1 cellular context compared by ENCODE assay signal in the genomic region with DNA sequence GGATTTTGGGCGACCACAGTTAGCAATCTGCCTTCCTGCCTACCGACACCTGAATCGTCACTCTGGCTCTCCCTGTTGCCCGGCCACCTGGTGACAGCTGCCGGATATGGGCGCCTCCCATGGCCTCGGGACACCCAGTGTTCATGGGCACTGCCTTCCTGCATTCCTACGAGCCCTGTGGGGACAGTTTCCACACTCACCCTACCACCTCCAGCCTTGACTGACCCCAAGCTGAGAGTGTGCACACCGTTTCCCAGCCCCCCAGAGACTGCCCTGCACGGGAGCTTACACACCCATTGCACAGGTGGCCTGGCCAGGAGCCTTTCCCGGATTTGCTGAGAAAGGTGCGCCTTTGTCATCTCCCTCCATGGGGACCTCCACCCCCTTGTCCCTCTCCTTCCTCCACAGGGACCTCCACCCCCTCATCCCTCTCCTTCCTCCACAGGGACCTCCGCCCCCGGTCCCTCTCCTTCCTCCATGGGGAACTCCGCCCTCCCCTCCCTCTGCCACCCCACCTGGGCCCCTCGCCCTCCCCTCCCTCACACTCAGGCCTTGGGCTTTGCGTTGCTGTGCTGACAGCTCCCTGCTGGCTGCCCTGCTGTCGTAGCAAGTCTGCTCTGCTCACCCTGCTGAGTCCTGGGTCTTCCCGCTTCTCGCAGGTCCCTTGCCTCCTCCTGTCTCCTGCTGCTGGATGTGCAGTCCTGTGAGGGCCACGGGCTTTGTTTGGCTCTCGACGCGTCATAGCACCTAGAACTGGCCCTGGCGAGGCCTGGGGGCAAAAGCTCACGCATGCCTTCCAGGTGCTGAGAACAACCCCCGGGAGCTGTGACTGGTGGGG.
TF ChIP-seq lines count a peak whose summit lies in the region.

No MANE protein-coding gene starts in this region.

TF ChIP-seq in IMR-90, 13 proteins besides CTCF, POLR2A, EP300 and RAD21:
- TF ChIP-seq MAZ (IDR thresholded peaks at IDR 0.05; ENCODE audit: borderline replicate concordance, low read depth, low read length) (no peak), RFX5 (IDR thresholded peaks at IDR 0.05; ENCODE audit: low read depth, low read length) (no peak), RCOR1 (IDR thresholded peaks at IDR 0.05; ENCODE audit: insufficient replicate concordance, low read length) (no peak), SMC3 (IDR thresholded peaks at IDR 0.05; ENCODE audit: low read depth, low read length) (no peak), BHLHE40 (IDR thresholded peaks at IDR 0.05; ENCODE audit: low read depth, low read length) (no peak), CHD1 (IDR thresholded peaks at IDR 0.05; ENCODE audit: low read depth, low read length) (no peak), NFE2L2 (IDR thresholded peaks at IDR 0.05; ENCODE audit: low read depth, low read length) (no peak), CEBPB (IDR thresholded peaks at IDR 0.05; ENCODE audit: low read depth, low read length) (no peak), FOS (IDR thresholded peaks at IDR 0.05; ENCODE audit: low read depth, low read length) (no peak), MXI1 (IDR thresholded peaks at IDR 0.05; ENCODE audit: borderline replicate concordance, low read depth, low read length) (no peak), MAFK (IDR thresholded peaks at IDR 0.05; ENCODE audit: low read depth, low read length) (no peak)
- TF ChIP-seq, protein P1, sequence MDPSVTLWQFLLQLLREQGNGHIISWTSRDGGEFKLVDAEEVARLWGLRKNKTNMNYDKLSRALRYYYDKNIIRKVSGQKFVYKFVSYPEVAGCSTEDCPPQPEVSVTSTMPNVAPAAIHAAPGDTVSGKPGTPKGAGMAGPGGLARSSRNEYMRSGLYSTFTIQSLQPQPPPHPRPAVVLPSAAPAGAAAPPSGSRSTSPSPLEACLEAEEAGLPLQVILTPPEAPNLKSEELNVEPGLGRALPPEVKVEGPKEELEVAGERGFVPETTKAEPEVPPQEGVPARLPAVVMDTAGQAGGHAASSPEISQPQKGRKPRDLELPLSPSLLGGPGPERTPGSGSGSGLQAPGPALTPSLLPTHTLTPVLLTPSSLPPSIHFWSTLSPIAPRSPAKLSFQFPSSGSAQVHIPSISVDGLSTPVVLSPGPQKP (IDR thresholded peaks at IDR 0.05; ENCODE audit: borderline replicate concordance, low read depth, low read length) = no peak
- TF ChIP-seq, protein P2, sequence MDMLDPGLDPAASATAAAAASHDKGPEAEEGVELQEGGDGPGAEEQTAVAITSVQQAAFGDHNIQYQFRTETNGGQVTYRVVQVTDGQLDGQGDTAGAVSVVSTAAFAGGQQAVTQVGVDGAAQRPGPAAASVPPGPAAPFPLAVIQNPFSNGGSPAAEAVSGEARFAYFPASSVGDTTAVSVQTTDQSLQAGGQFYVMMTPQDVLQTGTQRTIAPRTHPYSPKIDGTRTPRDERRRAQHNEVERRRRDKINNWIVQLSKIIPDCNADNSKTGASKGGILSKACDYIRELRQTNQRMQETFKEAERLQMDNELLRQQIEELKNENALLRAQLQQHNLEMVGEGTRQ (IDR thresholded peaks at IDR 0.05; ENCODE audit: low read depth, low read length) = no peak
TF ChIP-seq in IMR-90: peak in this region for 0.
